1 cellular context compared by ENCODE assay signal in the genomic region with DNA sequence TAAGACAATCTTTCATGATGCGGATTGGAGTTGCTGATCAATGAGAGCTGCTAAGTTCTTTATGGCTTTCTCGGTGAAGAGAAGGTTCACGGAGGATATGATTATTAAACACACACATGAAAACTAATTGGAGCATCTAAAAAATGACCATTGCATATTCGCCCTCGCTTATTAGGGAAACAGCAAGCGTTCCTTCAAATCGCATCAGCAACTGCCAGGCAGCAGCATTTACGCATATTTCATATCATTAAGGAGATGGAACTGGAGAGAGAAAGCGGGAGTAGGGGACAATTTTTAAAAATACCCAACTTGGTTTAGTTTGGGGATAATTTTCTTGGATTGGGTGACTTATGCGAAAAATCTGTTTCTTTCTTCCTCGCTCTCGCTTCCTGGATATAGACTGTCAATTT.
TF ChIP-seq lines count a peak whose summit lies in the region.

No MANE protein-coding gene starts in this region.

TF ChIP-seq in SK-N-SH, 30 proteins besides CTCF, POLR2A, EP300 and RAD21 (continued from another document):
- TF ChIP-seq, protein P1, sequence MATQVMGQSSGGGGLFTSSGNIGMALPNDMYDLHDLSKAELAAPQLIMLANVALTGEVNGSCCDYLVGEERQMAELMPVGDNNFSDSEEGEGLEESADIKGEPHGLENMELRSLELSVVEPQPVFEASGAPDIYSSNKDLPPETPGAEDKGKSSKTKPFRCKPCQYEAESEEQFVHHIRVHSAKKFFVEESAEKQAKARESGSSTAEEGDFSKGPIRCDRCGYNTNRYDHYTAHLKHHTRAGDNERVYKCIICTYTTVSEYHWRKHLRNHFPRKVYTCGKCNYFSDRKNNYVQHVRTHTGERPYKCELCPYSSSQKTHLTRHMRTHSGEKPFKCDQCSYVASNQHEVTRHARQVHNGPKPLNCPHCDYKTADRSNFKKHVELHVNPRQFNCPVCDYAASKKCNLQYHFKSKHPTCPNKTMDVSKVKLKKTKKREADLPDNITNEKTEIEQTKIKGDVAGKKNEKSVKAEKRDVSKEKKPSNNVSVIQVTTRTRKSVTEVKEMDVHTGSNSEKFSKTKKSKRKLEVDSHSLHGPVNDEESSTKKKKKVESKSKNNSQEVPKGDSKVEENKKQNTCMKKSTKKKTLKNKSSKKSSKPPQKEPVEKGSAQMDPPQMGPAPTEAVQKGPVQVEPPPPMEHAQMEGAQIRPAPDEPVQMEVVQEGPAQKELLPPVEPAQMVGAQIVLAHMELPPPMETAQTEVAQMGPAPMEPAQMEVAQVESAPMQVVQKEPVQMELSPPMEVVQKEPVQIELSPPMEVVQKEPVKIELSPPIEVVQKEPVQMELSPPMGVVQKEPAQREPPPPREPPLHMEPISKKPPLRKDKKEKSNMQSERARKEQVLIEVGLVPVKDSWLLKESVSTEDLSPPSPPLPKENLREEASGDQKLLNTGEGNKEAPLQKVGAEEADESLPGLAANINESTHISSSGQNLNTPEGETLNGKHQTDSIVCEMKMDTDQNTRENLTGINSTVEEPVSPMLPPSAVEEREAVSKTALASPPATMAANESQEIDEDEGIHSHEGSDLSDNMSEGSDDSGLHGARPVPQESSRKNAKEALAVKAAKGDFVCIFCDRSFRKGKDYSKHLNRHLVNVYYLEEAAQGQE (IDR thresholded peaks at IDR 0.05; ENCODE audit: low read depth, low read length) = no peak
- TF ChIP-seq, protein P2, sequence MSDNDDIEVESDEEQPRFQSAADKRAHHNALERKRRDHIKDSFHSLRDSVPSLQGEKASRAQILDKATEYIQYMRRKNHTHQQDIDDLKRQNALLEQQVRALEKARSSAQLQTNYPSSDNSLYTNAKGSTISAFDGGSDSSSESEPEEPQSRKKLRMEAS (IDR thresholded peaks at IDR 0.05; ENCODE audit: low read depth) = no peak
- no peak for TF ChIP-seq EZH2phosphoT487 (IDR thresholded peaks at IDR 0.05; ENCODE audit: borderline replicate concordance, low read depth)
- TF ChIP-seq, protein P3, sequence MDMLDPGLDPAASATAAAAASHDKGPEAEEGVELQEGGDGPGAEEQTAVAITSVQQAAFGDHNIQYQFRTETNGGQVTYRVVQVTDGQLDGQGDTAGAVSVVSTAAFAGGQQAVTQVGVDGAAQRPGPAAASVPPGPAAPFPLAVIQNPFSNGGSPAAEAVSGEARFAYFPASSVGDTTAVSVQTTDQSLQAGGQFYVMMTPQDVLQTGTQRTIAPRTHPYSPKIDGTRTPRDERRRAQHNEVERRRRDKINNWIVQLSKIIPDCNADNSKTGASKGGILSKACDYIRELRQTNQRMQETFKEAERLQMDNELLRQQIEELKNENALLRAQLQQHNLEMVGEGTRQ (IDR thresholded peaks at IDR 0.05; ENCODE audit: borderline replicate concordance, low read depth, low read length) = no peak
- TF ChIP-seq GABPA (IDR thresholded peaks at IDR 0.05; ENCODE audit: low read depth) = no peak
- no peak for TF ChIP-seq ELF1 (IDR thresholded peaks at IDR 0.05)
- no peak for TF ChIP-seq FOSL2 (IDR thresholded peaks at IDR 0.05; ENCODE audit: borderline replicate concordance, low read depth)
- TF ChIP-seq RFX5 (IDR thresholded peaks at IDR 0.05; ENCODE audit: low read length) = no peak
- no peak for TF ChIP-seq MEF2A (IDR thresholded peaks at IDR 0.05; ENCODE audit: borderline replicate concordance, low read depth)
- TF ChIP-seq, protein P4, sequence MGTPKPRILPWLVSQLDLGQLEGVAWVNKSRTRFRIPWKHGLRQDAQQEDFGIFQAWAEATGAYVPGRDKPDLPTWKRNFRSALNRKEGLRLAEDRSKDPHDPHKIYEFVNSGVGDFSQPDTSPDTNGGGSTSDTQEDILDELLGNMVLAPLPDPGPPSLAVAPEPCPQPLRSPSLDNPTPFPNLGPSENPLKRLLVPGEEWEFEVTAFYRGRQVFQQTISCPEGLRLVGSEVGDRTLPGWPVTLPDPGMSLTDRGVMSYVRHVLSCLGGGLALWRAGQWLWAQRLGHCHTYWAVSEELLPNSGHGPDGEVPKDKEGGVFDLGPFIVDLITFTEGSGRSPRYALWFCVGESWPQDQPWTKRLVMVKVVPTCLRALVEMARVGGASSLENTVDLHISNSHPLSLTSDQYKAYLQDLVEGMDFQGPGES (IDR thresholded peaks at IDR 0.05; ENCODE audit: low read depth, low read length) = no peak
- TF ChIP-seq, protein P5, sequence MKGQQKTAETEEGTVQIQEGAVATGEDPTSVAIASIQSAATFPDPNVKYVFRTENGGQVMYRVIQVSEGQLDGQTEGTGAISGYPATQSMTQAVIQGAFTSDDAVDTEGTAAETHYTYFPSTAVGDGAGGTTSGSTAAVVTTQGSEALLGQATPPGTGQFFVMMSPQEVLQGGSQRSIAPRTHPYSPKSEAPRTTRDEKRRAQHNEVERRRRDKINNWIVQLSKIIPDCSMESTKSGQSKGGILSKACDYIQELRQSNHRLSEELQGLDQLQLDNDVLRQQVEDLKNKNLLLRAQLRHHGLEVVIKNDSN (IDR thresholded peaks at IDR 0.05; ENCODE audit: borderline replicate concordance, low read depth) = no peak
- TF ChIP-seq, protein P6, sequence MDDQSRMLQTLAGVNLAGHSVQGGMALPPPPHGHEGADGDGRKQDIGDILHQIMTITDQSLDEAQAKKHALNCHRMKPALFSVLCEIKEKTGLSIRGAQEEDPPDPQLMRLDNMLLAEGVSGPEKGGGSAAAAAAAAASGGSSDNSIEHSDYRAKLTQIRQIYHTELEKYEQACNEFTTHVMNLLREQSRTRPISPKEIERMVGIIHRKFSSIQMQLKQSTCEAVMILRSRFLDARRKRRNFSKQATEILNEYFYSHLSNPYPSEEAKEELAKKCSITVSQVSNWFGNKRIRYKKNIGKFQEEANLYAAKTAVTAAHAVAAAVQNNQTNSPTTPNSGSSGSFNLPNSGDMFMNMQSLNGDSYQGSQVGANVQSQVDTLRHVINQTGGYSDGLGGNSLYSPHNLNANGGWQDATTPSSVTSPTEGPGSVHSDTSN (IDR thresholded peaks at IDR 0.05) = no peak
- TF ChIP-seq FOXJ3 (CRISPR knock-in tag; IDR thresholded peaks at IDR 0.05) = no peak
- TF ChIP-seq TCF12 (IDR thresholded peaks at IDR 0.05) = no peak
- no peak for TF ChIP-seq MXI1 (IDR thresholded peaks at IDR 0.05; ENCODE audit: low read depth, low read length)
